ENCODE assay signal across 2 cellular contexts in the genomic region with DNA sequence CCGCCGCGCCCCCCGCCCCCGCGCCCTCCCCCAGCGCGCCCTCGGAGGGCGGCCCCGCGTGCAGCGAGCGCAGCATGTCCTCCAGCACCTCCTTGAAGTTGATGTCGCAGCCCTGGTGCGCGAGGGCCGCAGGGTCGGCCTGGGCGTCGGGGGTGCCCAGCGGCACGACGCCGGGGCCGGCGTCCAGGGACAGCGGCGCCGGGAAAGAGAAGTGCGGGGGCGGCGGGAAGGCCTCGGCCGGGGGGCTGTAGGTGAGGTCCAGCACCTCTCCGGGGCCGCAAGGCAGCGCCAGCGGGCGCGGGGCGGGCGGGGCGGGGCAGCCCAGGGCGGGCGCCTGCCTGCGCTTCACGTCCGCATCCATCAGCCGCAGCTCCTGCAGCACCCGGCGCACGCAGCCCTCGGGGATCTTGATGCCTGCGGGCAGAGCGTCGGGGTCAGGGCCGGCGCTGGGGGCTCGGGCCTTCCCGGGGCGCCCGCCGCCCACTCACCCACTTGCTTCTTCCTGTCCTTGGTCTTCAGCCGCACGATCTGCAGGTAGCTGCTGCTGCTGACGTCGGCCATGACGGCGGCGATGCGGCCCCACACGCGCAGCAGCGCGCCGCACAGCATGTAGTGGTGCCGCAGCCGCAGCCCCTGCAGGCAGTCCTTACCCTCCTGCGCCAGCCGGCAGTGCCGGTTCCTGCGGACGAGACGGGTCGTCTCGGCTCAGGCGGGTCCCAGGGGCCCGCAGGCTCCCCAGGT.
TF ChIP-seq lines count a peak whose summit lies in the region.

No MANE protein-coding gene starts in this region.

TF ChIP-seq in HEK293, 187 proteins besides CTCF, POLR2A, EP300 and RAD21:
- TF ChIP-seq ZNF623 (tag by site-specific recombination; IDR thresholded peaks at IDR 0.05) (no peak), ZNF76 (tag by site-specific recombination; IDR thresholded peaks at IDR 0.05; ENCODE audit: borderline replicate concordance, low read depth) (no peak)
- TF ChIP-seq, protein P1, sequence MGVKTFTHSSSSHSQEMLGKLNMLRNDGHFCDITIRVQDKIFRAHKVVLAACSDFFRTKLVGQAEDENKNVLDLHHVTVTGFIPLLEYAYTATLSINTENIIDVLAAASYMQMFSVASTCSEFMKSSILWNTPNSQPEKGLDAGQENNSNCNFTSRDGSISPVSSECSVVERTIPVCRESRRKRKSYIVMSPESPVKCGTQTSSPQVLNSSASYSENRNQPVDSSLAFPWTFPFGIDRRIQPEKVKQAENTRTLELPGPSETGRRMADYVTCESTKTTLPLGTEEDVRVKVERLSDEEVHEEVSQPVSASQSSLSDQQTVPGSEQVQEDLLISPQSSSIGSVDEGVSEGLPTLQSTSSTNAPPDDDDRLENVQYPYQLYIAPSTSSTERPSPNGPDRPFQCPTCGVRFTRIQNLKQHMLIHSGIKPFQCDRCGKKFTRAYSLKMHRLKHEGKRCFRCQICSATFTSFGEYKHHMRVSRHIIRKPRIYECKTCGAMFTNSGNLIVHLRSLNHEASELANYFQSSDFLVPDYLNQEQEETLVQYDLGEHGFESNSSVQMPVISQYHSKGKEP (tag by site-specific recombination; IDR thresholded peaks at IDR 0.05): peak; percentile 62; the same call in 1 of the 2 replicates

TF ChIP-seq in GM12878, 131 proteins besides CTCF, POLR2A, EP300 and RAD21:
- TF ChIP-seq POLR2AphosphoS2 (IDR thresholded peaks at IDR 0.05; ENCODE audit: low read depth, low read length) (0 out of 2 replicates have a peak, but pooled peaks have one; percentile 47), ZSCAN29 (IDR thresholded peaks at IDR 0.05) (no peak), YY1 (IDR thresholded peaks at IDR 0.05; ENCODE audit: low read depth, low read length) (0 out of 2 replicates have a peak, but pooled peaks have one; percentile 18), CUX1 (IDR thresholded peaks at IDR 0.05; ENCODE audit: insufficient replicate concordance, low read depth, low read length) (no peak)
- TF ChIP-seq, protein P2, sequence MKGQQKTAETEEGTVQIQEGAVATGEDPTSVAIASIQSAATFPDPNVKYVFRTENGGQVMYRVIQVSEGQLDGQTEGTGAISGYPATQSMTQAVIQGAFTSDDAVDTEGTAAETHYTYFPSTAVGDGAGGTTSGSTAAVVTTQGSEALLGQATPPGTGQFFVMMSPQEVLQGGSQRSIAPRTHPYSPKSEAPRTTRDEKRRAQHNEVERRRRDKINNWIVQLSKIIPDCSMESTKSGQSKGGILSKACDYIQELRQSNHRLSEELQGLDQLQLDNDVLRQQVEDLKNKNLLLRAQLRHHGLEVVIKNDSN (IDR thresholded peaks at IDR 0.05; ENCODE audit: borderline replicate concordance, extremely low read length, insufficient read depth, low read depth, low read length): no peak
TF ChIP-seq in GM12878: peak in this region for 2.
